Comparison of ENCODE assay signal across 8 cellular contexts in the genomic region with DNA sequence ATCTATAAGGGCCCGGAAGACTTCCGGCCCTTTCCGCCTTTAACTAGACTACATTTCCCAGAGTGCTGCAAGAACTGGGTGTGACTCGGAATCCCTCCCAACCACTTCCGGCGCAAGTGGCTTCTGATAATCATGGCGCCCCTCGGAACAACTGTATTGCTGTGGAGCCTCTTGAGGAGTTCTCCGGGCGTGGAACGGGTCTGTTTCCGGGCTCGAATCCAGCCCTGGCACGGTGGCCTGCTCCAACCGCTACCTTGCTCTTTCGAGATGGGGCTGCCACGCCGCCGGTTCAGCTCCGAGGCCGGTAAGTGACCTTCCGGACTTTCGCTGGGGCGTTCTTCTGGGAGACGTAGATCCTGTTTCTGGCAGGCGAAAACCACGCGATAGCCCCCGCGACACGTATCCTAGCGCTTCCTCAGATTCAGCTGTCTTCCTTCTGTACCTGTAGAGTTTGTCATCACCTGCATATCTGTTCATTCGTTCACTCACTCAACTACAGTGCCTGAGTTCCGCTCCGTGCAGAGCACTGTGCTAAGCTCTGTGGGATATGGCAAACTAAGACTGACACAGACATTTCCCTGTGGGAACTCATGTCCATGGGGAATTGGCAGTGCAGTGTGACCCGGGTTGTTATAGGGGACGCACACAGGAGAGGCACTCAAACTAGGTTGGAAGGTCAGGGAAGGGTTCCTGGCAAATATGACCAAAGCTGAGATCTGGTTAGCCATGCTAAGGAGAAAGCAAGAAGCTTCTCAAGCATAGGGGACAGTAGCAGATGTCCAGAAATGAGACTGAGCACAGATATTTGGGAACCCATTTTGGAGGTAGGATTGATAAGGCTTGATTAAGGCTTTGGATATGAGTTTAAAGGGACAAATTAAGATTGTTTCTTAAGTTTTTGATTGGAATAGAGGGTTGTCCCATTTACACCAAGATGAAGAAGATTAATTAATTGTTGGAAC. TPM values are rescaled to one million over a fixed set of nuclear protein-coding genes. Genes with fewer than 3 reads are reported as not detected.
DNase-seq lines count a peak whose midpoint lies in the region; ATAC-seq and TF ChIP-seq lines count a peak whose summit lies in the region.

A gene (plus strand): TSS at position 126 of the 962 bp plus-strand sequence. CDS start 7 bp downstream, at position 133.

- peak within 1 kb of the TSS; percentile 97 for H3K4me3 ChIP-seq in PC-3 (ENCODE audit: low read length)
- peak within 1 kb of the TSS; percentile 96 to 98 for H3K4me3 ChIP-seq in esophagus (ENCODE audit: low read depth in 1 of 2, low read length in 2 of 2)
- peak within 1 kb of the TSS; percentile 79 for H3K4me3 ChIP-seq in mucosa of stomach (ENCODE audit: low read length)

- POLR2A ChIA-PET in PC-3 (lab: Charles Lee; ENCODE audit: unreplicated experiment) = no interaction called here

- H3K79me2 ChIP-seq in PC-3 (ENCODE audit: low read length) = peaks cover 30% of the 10 kb centered on the region

- H3K36me3 ChIP-seq in PC-3 (ENCODE audit: low read depth, low read length) (peaks cover 12% of the 10 kb centered on the region), esophagus (ENCODE audit: control insufficient read depth in 2 of 2, insufficient read depth in 2 of 2, low read length in 1 of 2) (peaks cover 5 to 7% of the 10 kb centered on the region in 2 donors), mucosa of stomach (ENCODE audit: control insufficient read depth, insufficient read depth, low read length) (peaks cover 16% of the 10 kb centered on the region)

- peak within 1 kb of the TSS; percentile 94 for H2AFZ ChIP-seq in PC-3 (ENCODE audit: low read length)

- H3K27me3 ChIP-seq in PC-3 (ENCODE audit: low read length) = no peaks in the 10 kb centered on the region
- H3K27me3 ChIP-seq in esophagus (ENCODE audit: control insufficient read depth in 1 of 2, insufficient read depth in 2 of 2, low read length in 2 of 2) = no peaks in the 10 kb centered on the region
- no peaks in the 10 kb centered on the region for H3K27me3 ChIP-seq in mucosa of stomach (ENCODE audit: control insufficient read depth, insufficient read depth, low read length)

- no peak for TF ChIP-seq RAD21 in Ishikawa (IDR thresholded peaks at IDR 0.05; ENCODE audit: low read depth)

- no peaks in the 10 kb centered on the region for H4K20me1 ChIP-seq in PC-3 (ENCODE audit: low read length)

- BruUV-seq in PC-3 (replicated peaks; lab: Mats Ljungman, UMichigan) = TSS peak; percentile 84

- peak within 1 kb of the TSS; percentile 95 for H3K4me2 ChIP-seq in PC-3 (ENCODE audit: low read length)

- intact Hi-C loops in PC-3 (cut with micrococcal nuclease) = no loop called here

- CTCF ChIA-PET in PC-3 (lab: Charles Lee) = interaction anchor here (1.4 kb wide), 1 partner anchor 10 kb away, joined by 5 read pairs; no protein-coding TSS in a partner anchor

- 0 out of 2 replicates have a peak, but pooled peaks cover 7% of the 10 kb centered on the region for H3K4me1 ChIP-seq in PC-3 (ENCODE audit: insufficient read depth, low read length)
- H3K4me1 ChIP-seq in esophagus (ENCODE audit: control insufficient read depth in 2 of 2, insufficient read depth in 2 of 2, low read length in 1 of 2) = peaks cover 3 to 4% of the 10 kb centered on the region in 2 donors
- no peaks in the 10 kb centered on the region for H3K4me1 ChIP-seq in mucosa of stomach (ENCODE audit: control insufficient read depth, insufficient read depth, low read length)

- 0 to 1% methylated on average over 37 of the region's 37 CpGs for WGBS in esophagus, 2 donors

- no peaks in the 10 kb centered on the region for H3K9me2 ChIP-seq in PC-3 (replicated peaks; ENCODE audit: low read length)

- no peaks in the 10 kb centered on the region for H3F3A ChIP-seq in PC-3 (ENCODE audit: low read length, unreplicated experiment)

- H3K27ac ChIP-seq in PC-3 (ENCODE audit: low read length) = peak within 1 kb of the TSS; percentile 71
- peak within 1 kb of the TSS; percentile 83 to 96 for H3K27ac ChIP-seq in esophagus (ENCODE audit: low read depth in 2 of 2, low read length in 1 of 2)

- no peak for TF ChIP-seq CTCF in PC-3 (conservative IDR thresholded peaks at IDR 0.05; ENCODE audit: low read depth, low read length)

- no peak for TF ChIP-seq EP300 in Ishikawa (IDR thresholded peaks at IDR 0.05; ENCODE audit: borderline replicate concordance)

- DNase-seq in DMS114 treated with DMSO at 0.1 percent for 48 hours (lab: John Stamatoyannopoulos, UW; ENCODE audit: unreplicated experiment) (peak; percentile 85), PC-3 (peak; percentile 78), activated T-cell treated with anti-CD3 and anti-CD28 coated beads for 48 hours (ENCODE audit: low read depth) (peak; percentile 69)
- DNase-seq in stimulated activated CD8-positive, alpha-beta memory T cell treated with anti-CD3 and anti-CD28 coated beads, Interleukin-7, amount 100 ng/mL, for 1 hour (ENCODE audit: low read depth in 2 of 2) = peak; percentile 64 to 67

- no peaks in the 10 kb centered on the region for H3K9me3 ChIP-seq in PC-3 (ENCODE audit: low read length)
- H3K9me3 ChIP-seq in esophagus (ENCODE audit: control insufficient read depth in 2 of 2, insufficient read depth in 1 of 2, low read depth in 1 of 2, low read length in 1 of 2) = no peaks in the 10 kb centered on the region
- H3K9me3 ChIP-seq in mucosa of stomach (ENCODE audit: control insufficient read depth, low read length) = no peaks in the 10 kb centered on the region

- peak within 1 kb of the TSS; percentile 95 for H3K9ac ChIP-seq in PC-3 (ENCODE audit: low read length)
- peak within 1 kb of the TSS; percentile 77 for H3K9ac ChIP-seq in mucosa of stomach (ENCODE audit: low read length)

- peak; percentile 99 for ATAC-seq in GM21576 (IDR thresholded peaks at IDR 0.05; ENCODE audit: unreplicated experiment)
- ATAC-seq in PC-3 = peak; percentile 97

TF ChIP-seq in Ishikawa, 13 proteins besides CTCF, POLR2A, EP300 and RAD21:
- TF ChIP-seq CEBPB (IDR thresholded peaks at IDR 0.05) (0 out of 2 replicates have a peak, but pooled peaks have one; percentile 8), CREB1 (IDR thresholded peaks at IDR 0.05; ENCODE audit: low read depth) (no peak), TCF12 (IDR thresholded peaks at IDR 0.05; ENCODE audit: low read depth) (peak; percentile 38; the same call in 1 of the 2 replicates), EGR1 (IDR thresholded peaks at IDR 0.05) (no peak), TEAD4 (IDR thresholded peaks at IDR 0.05) (no peak), TAF1 (IDR thresholded peaks at IDR 0.05; ENCODE audit: low read depth) (peak; percentile 91), YY1 (IDR thresholded peaks at IDR 0.05; ENCODE audit: low read depth) (peak; percentile 95), ZBTB7A (IDR thresholded peaks at IDR 0.05; ENCODE audit: low read depth) (no peak), NFIC (IDR thresholded peaks at IDR 0.05) (no peak), FOXM1 (IDR thresholded peaks at IDR 0.05; ENCODE audit: borderline replicate concordance, low read depth) (no peak)
- TF ChIP-seq, protein P1, sequence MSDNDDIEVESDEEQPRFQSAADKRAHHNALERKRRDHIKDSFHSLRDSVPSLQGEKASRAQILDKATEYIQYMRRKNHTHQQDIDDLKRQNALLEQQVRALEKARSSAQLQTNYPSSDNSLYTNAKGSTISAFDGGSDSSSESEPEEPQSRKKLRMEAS (IDR thresholded peaks at IDR 0.05) = no peak
- TF ChIP-seq, protein P2, sequence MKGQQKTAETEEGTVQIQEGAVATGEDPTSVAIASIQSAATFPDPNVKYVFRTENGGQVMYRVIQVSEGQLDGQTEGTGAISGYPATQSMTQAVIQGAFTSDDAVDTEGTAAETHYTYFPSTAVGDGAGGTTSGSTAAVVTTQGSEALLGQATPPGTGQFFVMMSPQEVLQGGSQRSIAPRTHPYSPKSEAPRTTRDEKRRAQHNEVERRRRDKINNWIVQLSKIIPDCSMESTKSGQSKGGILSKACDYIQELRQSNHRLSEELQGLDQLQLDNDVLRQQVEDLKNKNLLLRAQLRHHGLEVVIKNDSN (IDR thresholded peaks at IDR 0.05) = 0 out of 2 replicates have a peak, but pooled peaks have one; percentile 31
- TF ChIP-seq, protein P3, sequence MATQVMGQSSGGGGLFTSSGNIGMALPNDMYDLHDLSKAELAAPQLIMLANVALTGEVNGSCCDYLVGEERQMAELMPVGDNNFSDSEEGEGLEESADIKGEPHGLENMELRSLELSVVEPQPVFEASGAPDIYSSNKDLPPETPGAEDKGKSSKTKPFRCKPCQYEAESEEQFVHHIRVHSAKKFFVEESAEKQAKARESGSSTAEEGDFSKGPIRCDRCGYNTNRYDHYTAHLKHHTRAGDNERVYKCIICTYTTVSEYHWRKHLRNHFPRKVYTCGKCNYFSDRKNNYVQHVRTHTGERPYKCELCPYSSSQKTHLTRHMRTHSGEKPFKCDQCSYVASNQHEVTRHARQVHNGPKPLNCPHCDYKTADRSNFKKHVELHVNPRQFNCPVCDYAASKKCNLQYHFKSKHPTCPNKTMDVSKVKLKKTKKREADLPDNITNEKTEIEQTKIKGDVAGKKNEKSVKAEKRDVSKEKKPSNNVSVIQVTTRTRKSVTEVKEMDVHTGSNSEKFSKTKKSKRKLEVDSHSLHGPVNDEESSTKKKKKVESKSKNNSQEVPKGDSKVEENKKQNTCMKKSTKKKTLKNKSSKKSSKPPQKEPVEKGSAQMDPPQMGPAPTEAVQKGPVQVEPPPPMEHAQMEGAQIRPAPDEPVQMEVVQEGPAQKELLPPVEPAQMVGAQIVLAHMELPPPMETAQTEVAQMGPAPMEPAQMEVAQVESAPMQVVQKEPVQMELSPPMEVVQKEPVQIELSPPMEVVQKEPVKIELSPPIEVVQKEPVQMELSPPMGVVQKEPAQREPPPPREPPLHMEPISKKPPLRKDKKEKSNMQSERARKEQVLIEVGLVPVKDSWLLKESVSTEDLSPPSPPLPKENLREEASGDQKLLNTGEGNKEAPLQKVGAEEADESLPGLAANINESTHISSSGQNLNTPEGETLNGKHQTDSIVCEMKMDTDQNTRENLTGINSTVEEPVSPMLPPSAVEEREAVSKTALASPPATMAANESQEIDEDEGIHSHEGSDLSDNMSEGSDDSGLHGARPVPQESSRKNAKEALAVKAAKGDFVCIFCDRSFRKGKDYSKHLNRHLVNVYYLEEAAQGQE (IDR thresholded peaks at IDR 0.05; ENCODE audit: low read depth) = no peak

RNA-seq across cellular contexts. Expression of the gene that starts here (rescaled TPM):
- 73.3 and 77.0 TPM in 2 replicates for total RNA-seq in PC-3 (2014; rRNA removed)
- polyA plus RNA-seq in esophagus = 10 to 100 TPM; 39.0 to 57.5 TPM

Comparison
In these comparisons a context has a peak if more than half of its experiments do, and no peak if none do; other contexts are left out.
1. Peak in every context shown above with its lines: DNase-seq, ATAC-seq, H3K4me3 ChIP-seq and H3K27ac ChIP-seq.